In genomic region chr4:169032883-169033645, GRCh38 we compare ENCODE assay signal across 1 cellular context.
TF ChIP-seq lines count a peak whose summit lies in the region.

No MANE protein-coding gene starts in this region.

TF ChIP-seq in endothelial cell of umbilical vein, 7 proteins besides CTCF, POLR2A, EP300 and RAD21:
- TF ChIP-seq GATA2 (IDR thresholded peaks at IDR 0.05; ENCODE audit: insufficient read depth, insufficient read length, low read depth, low read length), result no peak
- no peak for TF ChIP-seq FOS (IDR thresholded peaks at IDR 0.05; ENCODE audit: borderline replicate concordance, insufficient read depth, low read length)
